8 cellular contexts compared by ENCODE assay signal in the genomic region with DNA sequence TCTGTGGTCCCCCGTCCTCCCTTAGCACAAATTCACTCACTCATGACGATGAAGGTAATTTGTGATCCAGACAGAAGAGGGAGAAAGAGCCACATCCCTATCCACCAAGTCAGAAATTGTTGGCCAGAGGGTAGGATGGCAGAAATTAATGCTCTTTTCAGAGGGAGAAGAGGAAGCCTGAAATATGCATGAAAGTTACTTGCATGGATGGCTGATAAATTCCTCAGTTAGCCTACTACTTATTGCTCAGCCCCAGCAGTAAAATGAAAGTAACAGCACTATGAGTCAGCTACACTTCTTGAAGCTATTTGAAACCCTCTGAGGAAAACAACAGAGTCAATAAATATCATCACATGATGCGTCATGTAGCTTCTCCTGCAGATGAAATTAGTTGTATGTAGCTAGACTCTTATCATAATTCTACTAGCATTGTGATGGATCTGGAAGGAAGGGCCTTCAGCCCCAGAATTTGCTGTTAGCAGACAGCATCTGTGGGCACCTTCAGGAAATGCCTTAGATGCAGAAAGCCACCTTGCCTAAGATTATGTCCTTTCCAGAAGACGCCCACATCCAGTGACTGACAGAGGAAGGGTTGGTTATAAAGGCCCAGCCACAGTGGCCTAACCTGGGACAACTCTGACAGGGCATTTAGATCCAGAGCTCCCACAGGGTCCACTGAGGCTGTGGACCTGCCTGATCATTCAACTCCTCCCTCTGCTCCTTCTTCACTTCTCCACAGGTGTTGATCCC.
DNase-seq lines count a peak whose midpoint lies in the region; ATAC-seq lines count a peak whose summit lies in the region.

No MANE protein-coding gene starts in this region.

- intact Hi-C loops in left ventricle myocardium superior (cut with micrococcal nuclease): loop anchor here (5.0 to 10.0 kb wide), 3 partner anchors 45 to 195 kb away; no protein-coding TSS in a partner anchor

- ATAC-seq in HG02798 (IDR thresholded peaks at IDR 0.05; ENCODE audit: poor library complexity, unreplicated experiment): peak; percentile 66
- ATAC-seq in left ventricle myocardium superior: peak; percentile 70

- DNase-seq in NCI-H2196 (lab: John Stamatoyannopoulos, UW; ENCODE audit: unreplicated experiment) (peak; percentile 4), NCI-H2196 treated with DMSO at 0.1 percent for 48 hours (lab: John Stamatoyannopoulos, UW; ENCODE audit: unreplicated experiment) (no peak), SW480 (ENCODE audit: low spot score) (peak; percentile 54), left ventricle myocardium superior (no peak), NCI-H526 treated with DMSO at 0.1 percent for 48 hours (lab: John Stamatoyannopoulos, UW) (no peak), activated gamma-delta T cell treated with Interleukin-2 at 50 U/mL for 16 hours (no peak)
- no peak for DNase-seq in activated naive CD4-positive, alpha-beta T cell treated with anti-CD3 and anti-CD28 coated beads, Interleukin-2, amount 50 U/mL, for 16 hours

Comparison
In these comparisons a context has a peak if more than half of its experiments do, and no peak if none do; other contexts are left out.
1. DNase-seq: peak in NCI-H2196 (single experiment) and SW480 (single experiment); none in NCI-H2196 treated with DMSO at 0.1 percent for 48 hours (single experiment), left ventricle myocardium superior (single experiment), NCI-H526 treated with DMSO at 0.1 percent for 48 hours (single experiment), activated naive CD4-positive, alpha-beta T cell treated with anti-CD3 and anti-CD28 coated beads, Interleukin-2, amount 50 U/mL, for 16 hours (single experiment) and activated gamma-delta T cell treated with Interleukin-2 at 50 U/mL for 16 hours (single experiment).